ENCODE assay signal across 22 cellular contexts in the genomic region with DNA sequence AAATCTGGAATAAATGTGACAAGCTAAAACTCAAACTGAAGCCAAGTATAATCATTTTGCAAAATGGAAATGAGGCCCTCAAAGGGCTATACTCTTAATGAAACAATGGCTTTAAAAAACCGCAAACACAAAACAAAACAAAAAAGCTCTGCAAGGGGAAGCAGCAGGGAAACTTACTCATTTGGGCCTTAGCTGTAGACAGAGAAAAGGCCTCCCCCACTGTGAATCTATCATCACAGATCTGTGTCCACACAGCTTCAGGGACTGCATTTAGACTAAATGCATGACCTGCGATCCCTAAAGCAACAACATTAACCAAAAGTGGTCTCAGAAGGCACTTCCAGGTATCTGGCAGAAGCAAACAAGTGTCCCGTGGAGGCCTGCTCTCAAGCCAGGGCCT.
DNase-seq lines count a peak whose midpoint lies in the region; ATAC-seq, FAIRE-seq and TF ChIP-seq lines count a peak whose summit lies in the region.
"Had no signal": no experiment of that assay in that cellular context is flagged by ENCODE, and none has a peak within 500 bp of the region (broad histone marks: within the 10 kb centered on the region; RNA-seq: fewer than 3 reads in every experiment).

No MANE protein-coding gene starts in this region.

- intact Hi-C loops in upper lobe of right lung (cut with DNase I) = no loop called here

- no peak overlapping the region for H3K4me3 Mint-ChIP-seq in neural progenitor cell
- H3K4me3 Mint-ChIP-seq: activated B cell treated with CpG ODN at 0.5 μM for 24 hours; activated CD4-positive, alpha-beta memory T cell treated with anti-CD3 and anti-CD28 coated beads for 36 hours had no signal

- peak overlapping the region; percentile 64 for H3K4me2 ChIP-seq in neural progenitor cell
- H3K4me2 ChIP-seq: smooth muscle cell had no signal

- H3K27ac Mint-ChIP-seq in neural progenitor cell = no peak overlapping the region
- H3K27ac Mint-ChIP-seq: activated B cell treated with CpG ODN at 0.5 μM for 24 hours; activated CD4-positive, alpha-beta memory T cell treated with anti-CD3 and anti-CD28 coated beads for 36 hours had no signal

- no peaks in the 10 kb centered on the region for H3K36me3 Mint-ChIP-seq in neural progenitor cell
- H3K36me3 Mint-ChIP-seq: activated CD4-positive, alpha-beta memory T cell treated with anti-CD3 and anti-CD28 coated beads for 36 hours had no signal

- no peaks in the 10 kb centered on the region for H3K79me2 ChIP-seq in neural progenitor cell (ENCODE audit: low read depth)

- H3K27me3 Mint-ChIP-seq in neural progenitor cell (ENCODE audit: insufficient read depth, low read depth) = no peaks in the 10 kb centered on the region

- H3K9me3 ChIP-seq in neural progenitor cell (ENCODE audit: low read depth) (no peaks in the 10 kb centered on the region), upper lobe of right lung (no peaks in the 10 kb centered on the region)
- H3K9me3 ChIP-seq: thyroid gland had no signal

- H3K9me3 Mint-ChIP-seq in neural progenitor cell = no peaks in the 10 kb centered on the region
- H3K9me3 Mint-ChIP-seq: activated B cell treated with CpG ODN at 0.5 μM for 24 hours; activated CD4-positive, alpha-beta memory T cell treated with anti-CD3 and anti-CD28 coated beads for 36 hours had no signal

- H4K20me1 ChIP-seq in neural progenitor cell (ENCODE audit: low read depth) = no peaks in the 10 kb centered on the region

- H3K4me1 Mint-ChIP-seq in neural progenitor cell = peaks cover 16% of the 10 kb centered on the region
- H3K4me1 Mint-ChIP-seq: activated B cell treated with CpG ODN at 0.5 μM for 24 hours had no signal

- ATAC-seq in GM18502 (IDR thresholded peaks at IDR 0.05; ENCODE audit: poor library complexity, unreplicated experiment) (no peak), GM18909 (IDR thresholded peaks at IDR 0.05; ENCODE audit: poor library complexity, unreplicated experiment) (no peak), upper lobe of right lung (no peak)
- ATAC-seq: left colon; SK-N-SH treated with all-trans-retinoic acid at 6 μM for 48 hours; stimulated activated naive CD8-positive, alpha-beta T cell treated with anti-CD3 and anti-CD28 coated beads, Interleukin-15, Interleukin-2, amounts not matched to agents 100 U/mL and 50 U/mL, for 24 hours had no signal

- H3K4me3 ChIP-seq in choroid plexus epithelial cell (ENCODE audit: low read depth, low read length) = no peak overlapping the region
- no peak overlapping the region for H3K4me3 ChIP-seq in neural progenitor cell
- H3K4me3 ChIP-seq in upper lobe of right lung = no peak overlapping the region
- H3K4me3 ChIP-seq: cardiac muscle cell, smooth muscle cell, thyroid gland had no signal

- H3K27me3 ChIP-seq in neural progenitor cell (no peaks in the 10 kb centered on the region), upper lobe of right lung (no peaks in the 10 kb centered on the region)
- H3K27me3 ChIP-seq: cardiac muscle cell, thyroid gland had no signal

- H3K36me3 ChIP-seq in neural progenitor cell (no peaks in the 10 kb centered on the region), upper lobe of right lung (no peaks in the 10 kb centered on the region)
- H3K36me3 ChIP-seq: cardiac muscle cell, thyroid gland had no signal

- peaks cover 24% of the 10 kb centered on the region for H3F3A ChIP-seq in neural progenitor cell (ENCODE audit: low read depth)

- H2AFZ ChIP-seq in neural progenitor cell (replicated peaks) = no peak overlapping the region

- H3K27ac ChIP-seq in neural progenitor cell (peak overlapping the region; percentile 88), upper lobe of right lung (no peak overlapping the region)
- H3K27ac ChIP-seq: cardiac muscle cell, epithelial cell of prostate, thyroid gland had no signal

- TF ChIP-seq CTCF in choroid plexus epithelial cell (conservative IDR thresholded peaks at IDR 0.05; ENCODE audit: low read depth, low read length) = no peak
- no peak for TF ChIP-seq CTCF in neural progenitor cell (IDR thresholded peaks at IDR 0.05)
- no peak for TF ChIP-seq CTCF in upper lobe of right lung (IDR thresholded peaks at IDR 0.05)

- no peak for FAIRE-seq in HTR-8/SVneo (lab: Jason Lieb, UNC)
- FAIRE-seq: GM12892, RCC 7860 had no signal

- H3K9ac ChIP-seq in neural progenitor cell = no peak overlapping the region

- DNase-seq in EH (ENCODE audit: low read depth) = peak; percentile 53
- peak; percentile 71 for DNase-seq in M059J (ENCODE audit: low read depth)
- DNase-seq in choroid plexus epithelial cell (ENCODE audit: low read depth) = peak; percentile 65
- DNase-seq in neural progenitor cell (ENCODE audit: low spot score) = peak; percentile 68
- no peak for DNase-seq in HTR-8/SVneo (ENCODE audit: insufficient read length, low spot score)
- no peak for DNase-seq in upper lobe of right lung
- DNase-seq: activated B cell treated with CpG ODN at 0.5 μM for 24 hours; activated CD4-positive, alpha-beta memory T cell treated with anti-CD3 and anti-CD28 coated beads for 36 hours; activated effector memory CD4-positive, alpha-beta T cell treated with anti-CD3 and anti-CD28 coated beads, Interleukin-2, amount 50 U/mL, for 16 hours; left colon; NCI-H1436 treated with DMSO at 0.1 percent for 48 hours; stimulated activated CD4-positive, alpha-beta T cell treated with anti-CD3 and anti-CD28 coated beads, Interleukin-4, amount 100 ng/mL, for 1 hour; stimulated activated naive CD8-positive, alpha-beta T cell treated with anti-CD3 and anti-CD28 coated beads, Interleukin-15, Interleukin-2, amounts not matched to agents 100 U/mL and 50 U/mL, for 24 hours; thyroid gland had no signal

- peaks cover 54% of the 10 kb centered on the region for H3K4me1 ChIP-seq in neural progenitor cell
- H3K4me1 ChIP-seq in upper lobe of right lung = no peaks in the 10 kb centered on the region
- H3K4me1 ChIP-seq: thyroid gland had no signal

Comparison
In these comparisons a context has a peak if more than half of its experiments do, and no peak if none do; other contexts are left out.
1. DNase-seq: peak in EH (single experiment), M059J (single experiment), choroid plexus epithelial cell (single experiment) and neural progenitor cell (single experiment); none in HTR-8/SVneo (single experiment) and upper lobe of right lung (single experiment).